Comparison of ENCODE assay signal across 10 cellular contexts in the genomic region with DNA sequence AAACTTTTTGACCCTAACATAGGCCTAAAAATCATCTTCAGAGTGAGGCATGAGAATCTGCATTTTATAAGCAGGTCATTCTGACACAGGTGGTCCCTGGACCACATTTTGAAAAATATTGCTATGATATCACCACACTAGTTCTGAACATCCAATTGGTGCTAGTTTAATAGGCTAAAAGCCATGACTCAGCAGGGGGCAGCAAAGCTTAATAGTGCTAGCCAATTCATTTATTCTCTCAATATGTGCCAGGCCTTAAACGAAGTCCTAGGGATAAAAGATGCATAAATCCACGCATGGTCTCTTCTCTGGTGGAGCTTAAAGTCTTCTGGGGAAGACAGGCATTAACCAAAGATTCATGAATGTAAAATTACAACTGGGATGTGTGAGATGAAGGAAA. TPM values are rescaled to one million over a fixed set of nuclear protein-coding genes. Genes with fewer than 3 reads are reported as not detected.
A peak's percentile ranks its signal among the peaks of the same experiment; 100 is the strongest.
DNase-seq lines count a peak whose midpoint lies in the region; TF ChIP-seq lines count a peak whose summit lies in the region.
"Had no signal": no experiment of that assay in that cellular context is flagged by ENCODE, and none has a peak within 500 bp of the region (broad histone marks: within the 10 kb centered on the region; RNA-seq: fewer than 3 reads in every experiment).

No MANE protein-coding gene starts in this region.

- no peaks in the 10 kb centered on the region for H3K9me3 Mint-ChIP-seq in nephron progenitor cell

- peaks cover 43% of the 10 kb centered on the region for H3K27me3 Mint-ChIP-seq in nephron progenitor cell (ENCODE audit: low read depth, poor library complexity)

- H3K4me3 Mint-ChIP-seq in nephron progenitor cell: no peak overlapping the region

- no peaks in the 10 kb centered on the region for H3K36me3 Mint-ChIP-seq in nephron progenitor cell (ENCODE audit: low read depth)

- H3K36me3 ChIP-seq in spleen (no peaks in the 10 kb centered on the region), WERI-Rb-1 (no peaks in the 10 kb centered on the region)
- H3K36me3 ChIP-seq: BLaER1 treated with 17β-estradiol and CSF1 and Interleukin-3, amounts not matched to agents 10 nM and 100 nM had no signal

- H3K27me3 ChIP-seq in spleen (replicated peaks in 1 of 7) (peaks cover 0 to 14% (median 0%) of the 10 kb centered on the region in 7 donors), WERI-Rb-1 (ENCODE audit: insufficient read depth, low read depth, severe bottlenecking) (no peaks in the 10 kb centered on the region)
- H3K27me3 ChIP-seq: BLaER1 treated with 17β-estradiol and CSF1 and Interleukin-3, amounts not matched to agents 10 nM and 100 nM had no signal

- TF ChIP-seq POLR2A in spleen (IDR thresholded peaks at IDR 0.05): no peak

- intact Hi-C loops in spleen (cut with DNase I; ENCODE audit: low total_unique reads): no loop called here

- H3K4me1 Mint-ChIP-seq in nephron progenitor cell: no peaks in the 10 kb centered on the region

- no peaks in the 10 kb centered on the region for H3K4me1 ChIP-seq in spleen
- H3K4me1 ChIP-seq: BLaER1 treated with 17β-estradiol and CSF1 and Interleukin-3, amounts not matched to agents 10 nM and 100 nM had no signal

- peak in 5 of 11 experiments; percentile 26 to 50 (median 30) for TF ChIP-seq CTCF in spleen (IDR thresholded peaks at IDR 0.05 in 8 of 11, conservative IDR thresholded peaks at IDR 0.05 in 3 of 11)
- TF ChIP-seq CTCF in nephron progenitor cell (IDR thresholded peaks at IDR 0.05): no peak
- no peak for TF ChIP-seq CTCF in WERI-Rb-1 (IDR thresholded peaks at IDR 0.05; ENCODE audit: low read depth, low read length)

- H3K27ac Mint-ChIP-seq in nephron progenitor cell: no peak overlapping the region

- no peaks in the 10 kb centered on the region for H3K9me3 ChIP-seq in spleen
- H3K9me3 ChIP-seq in WERI-Rb-1 (ENCODE audit: severe bottlenecking): no peaks in the 10 kb centered on the region
- H3K9me3 ChIP-seq: BLaER1 treated with 17β-estradiol and CSF1 and Interleukin-3, amounts not matched to agents 10 nM and 100 nM had no signal

- no peak overlapping the region for H3K4me3 ChIP-seq in spleen
- H3K4me3 ChIP-seq in WERI-Rb-1 (ENCODE audit: low read depth, low read length): no peak overlapping the region
- H3K4me3 ChIP-seq: BLaER1 treated with 17β-estradiol and CSF1 and Interleukin-3, amounts not matched to agents 10 nM and 100 nM had no signal

- no peak overlapping the region for H3K27ac ChIP-seq in spleen
- no peak overlapping the region for H3K27ac ChIP-seq in WERI-Rb-1
- H3K27ac ChIP-seq: BLaER1 treated with 17β-estradiol and CSF1 and Interleukin-3, amounts not matched to agents 10 nM and 100 nM had no signal

- DNase-seq in NCI-H526 (lab: John Stamatoyannopoulos, UW) (peak; percentile 7 to 58), NCI-H526 treated with DMSO at 0.1 percent for 48 hours (lab: John Stamatoyannopoulos, UW) (no peak), NCI-H460 (ENCODE audit: extremely low read depth, low read depth) (peak; percentile 43), dermis microvascular lymphatic vessel endothelial cell (ENCODE audit: low read depth in 2 of 2) (peak; percentile 29 to 66), renal cortical epithelial cell (ENCODE audit: low read depth) (peak; percentile 61), spleen (no peak), nephron progenitor cell (no peak), WERI-Rb-1 (no peak)
- DNase-seq: activated naive CD4-positive, alpha-beta T cell treated with anti-CD3 and anti-CD28 coated beads, Interleukin-2, amount 50 U/mL, for 16 hours had no signal

- 8 to 48% (median 28%) methylated on average over 2 of the region's 2 CpGs for WGBS in spleen, 5 donors

RNA-seq across cellular contexts. Expression of a gene that starts 10.2 kb away (rescaled TPM):
- total RNA-seq in NCI-H460 (2014; rRNA removed; shearing (Covaris generic)): 14.3 and 14.6 TPM in 2 replicates
- 74.7 and 145 TPM in 2 replicates for polyA plus RNA-seq in NCI-H460 (2014; cell fraction: nucleus; rRNA removed)
- total RNA-seq in dermis microvascular lymphatic vessel endothelial cell (8.6 and 13.8 TPM in 2 replicates), renal cortical epithelial cell (8.0 and 12.9 TPM in 2 replicates), spleen (10 to 100 TPM; 33.9 to 67.1 (median 51.6) TPM)
- 100 to 1,000 TPM in 1 of 3 donors, 10 to 100 TPM in 2; 54.0 to 120 (median 80.8) TPM for polyA plus RNA-seq in spleen

RNA-seq across cellular contexts. Expression of a gene that starts 28.9 kb away (rescaled TPM):
- total RNA-seq in NCI-H460 (2014; rRNA removed; shearing (Covaris generic)): 14.8 and 17.6 TPM in 2 replicates
- 3.2 and 4.8 TPM in 2 replicates for polyA plus RNA-seq in NCI-H460 (2014; cell fraction: nucleus; rRNA removed)
- total RNA-seq in dermis microvascular lymphatic vessel endothelial cell (18.4 and 20.7 TPM in 2 replicates), renal cortical epithelial cell (71.2 and 106 TPM in 2 replicates), spleen (10 to 100 TPM in 6 of 7 donors, 1 to 10 TPM in 1; 9.7 to 17.5 (median 12.8) TPM)
- 1 to 10 TPM in 1 of 3 donors, under 1 TPM in 2; 0.48 to 1.1 (median 0.62) TPM for polyA plus RNA-seq in spleen

Comparison
In these comparisons a context has a peak if more than half of its experiments do, and no peak if none do; other contexts are left out.
1. DNase-seq: peak in NCI-H526 (2 of 2), NCI-H460 (single experiment), dermis microvascular lymphatic vessel endothelial cell (2 of 2) and renal cortical epithelial cell (single experiment); none in NCI-H526 treated with DMSO at 0.1 percent for 48 hours (single experiment), spleen (single experiment), nephron progenitor cell (single experiment) and WERI-Rb-1 (single experiment).